8 cellular contexts compared by ENCODE assay signal in the genomic region with DNA sequence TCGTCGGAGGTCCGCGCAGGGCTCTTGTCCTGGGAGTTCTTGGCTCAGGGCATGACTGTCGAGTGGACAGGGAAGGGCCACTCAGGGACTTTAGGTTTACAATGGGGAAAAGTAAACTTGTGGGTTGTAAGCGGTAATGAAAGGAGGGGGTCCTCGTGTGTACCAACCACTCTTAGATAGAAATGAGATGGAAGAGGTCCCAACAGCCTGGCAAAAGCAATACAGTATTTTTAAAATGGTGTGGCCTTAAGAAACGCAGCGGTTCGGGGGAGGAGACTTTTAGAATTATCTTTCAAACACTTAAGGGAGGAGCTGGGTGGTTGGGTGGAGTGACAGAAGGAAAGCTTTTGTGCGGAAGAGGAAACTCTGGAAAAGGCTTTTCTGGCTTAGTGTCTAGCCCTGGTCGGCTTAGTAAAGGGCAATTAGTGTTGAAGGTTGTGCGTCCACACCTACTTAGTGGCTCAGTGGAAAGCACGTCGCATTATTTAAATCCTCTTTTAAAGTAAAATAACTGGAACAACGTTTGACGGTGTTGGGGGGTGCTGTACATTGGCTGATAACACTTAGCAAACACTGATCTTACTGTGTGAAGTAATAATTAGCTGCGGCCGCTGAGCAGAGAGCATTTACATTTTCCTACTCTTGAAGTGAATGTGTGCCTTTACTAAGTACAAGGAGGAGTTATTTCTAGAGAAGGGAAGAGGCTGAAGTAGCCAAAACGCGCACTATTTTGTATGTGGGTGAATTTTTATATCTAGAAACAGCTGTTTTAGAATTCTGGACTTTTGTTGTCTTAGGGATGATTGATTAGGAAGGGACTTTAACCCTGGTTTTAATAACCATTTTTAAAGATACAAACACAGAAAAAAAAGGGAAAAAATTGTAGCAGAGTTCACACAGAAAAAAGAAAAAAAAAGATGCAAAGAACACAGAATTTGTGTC. TPM values are rescaled to one million over a fixed set of nuclear protein-coding genes. Genes with fewer than 3 reads are reported as not detected.
DNase-seq lines count a peak whose midpoint lies in the region; ATAC-seq and TF ChIP-seq lines count a peak whose summit lies in the region.

No MANE protein-coding gene starts in this region.

- H3K9ac ChIP-seq in NT2/D1 (ENCODE audit: insufficient read length, low read depth) = peak overlapping the region; percentile 94

- H3K36me3 ChIP-seq in NT2/D1 (ENCODE audit: insufficient read depth, insufficient read length, low read length) = peaks cover 2% of the 10 kb centered on the region
- H3K36me3 ChIP-seq in vagina = no peaks in the 10 kb centered on the region

- H3K36me3 Mint-ChIP-seq in activated T-helper 1 cell treated with anti-CD3 and anti-CD28 coated beads, Interleukin-12 subunit alpha, Interleukin-12 subunit beta, Interleukin-2, Interleukin-4 antibody, amounts not matched to agents 30 ng/mL and 10 ng/mL and 1 ng/mL, durations not matched to agents 14 hours and 24 hours and 36 hours (ENCODE audit: low read depth) = peaks cover 7% of the 10 kb centered on the region
- H3K36me3 Mint-ChIP-seq in nephron progenitor cell (ENCODE audit: low read depth) = peaks cover 22% of the 10 kb centered on the region

- peaks cover 46% of the 10 kb centered on the region for H3K4me1 Mint-ChIP-seq in activated T-helper 1 cell treated with anti-CD3 and anti-CD28 coated beads, Interleukin-12 subunit alpha, Interleukin-12 subunit beta, Interleukin-2, Interleukin-4 antibody, amounts not matched to agents 30 ng/mL and 10 ng/mL and 1 ng/mL, durations not matched to agents 14 hours and 24 hours and 36 hours (ENCODE audit: low read depth)
- H3K4me1 Mint-ChIP-seq in nephron progenitor cell = peaks cover 47% of the 10 kb centered on the region

- H3K9me3 ChIP-seq in NT2/D1 (ENCODE audit: insufficient read depth, low read length) (no peaks in the 10 kb centered on the region), vagina (no peaks in the 10 kb centered on the region)

- TF ChIP-seq POLR2A in vagina (IDR thresholded peaks at IDR 0.05) = peak in 1 of 2 donors; percentile 81

- H3K4me3 ChIP-seq in NT2/D1 (ENCODE audit: insufficient read length, low read depth) (peak overlapping the region; percentile 97), fibroblast of the aortic adventitia (ENCODE audit: low read depth, low read length) (peak overlapping the region; percentile 98), vagina (peak overlapping the region; percentile 91 to 98)

- H3K27me3 Mint-ChIP-seq in activated T-helper 1 cell treated with anti-CD3 and anti-CD28 coated beads, Interleukin-12 subunit alpha, Interleukin-12 subunit beta, Interleukin-2, Interleukin-4 antibody, amounts not matched to agents 30 ng/mL and 10 ng/mL and 1 ng/mL, durations not matched to agents 14 hours and 24 hours and 36 hours (ENCODE audit: insufficient read depth) = no peaks in the 10 kb centered on the region
- peaks cover 9% of the 10 kb centered on the region for H3K27me3 Mint-ChIP-seq in nephron progenitor cell (ENCODE audit: low read depth, poor library complexity)

- peaks cover 2% of the 10 kb centered on the region for H3K4me1 ChIP-seq in NT2/D1 (ENCODE audit: insufficient read depth, insufficient read length)
- peaks cover 42% of the 10 kb centered on the region for H3K4me1 ChIP-seq in vagina

- peak; percentile 86 for DNase-seq in DMS53 (lab: John Stamatoyannopoulos, UW)
- peak; percentile 55 for DNase-seq in HS-5 (ENCODE audit: low read depth)
- no peak for DNase-seq in NT2/D1 (ENCODE audit: low read depth, low spot score)
- DNase-seq in activated T-helper 1 cell treated with anti-CD3 and anti-CD28 coated beads, Interleukin-12 subunit alpha, Interleukin-12 subunit beta, Interleukin-2, Interleukin-4 antibody, amounts not matched to agents 30 ng/mL and 10 ng/mL and 1 ng/mL, durations not matched to agents 14 hours and 24 hours and 36 hours (ENCODE audit: low spot score) = peak; percentile 59
- peak; percentile 93 for DNase-seq in fibroblast of the aortic adventitia (ENCODE audit: low read depth)
- DNase-seq in nephron progenitor cell = peak; percentile 11
- no peak for DNase-seq in vagina (ENCODE audit: extremely low spot score in 2 of 2)

- no peaks in the 10 kb centered on the region for H3K27me3 ChIP-seq in NT2/D1 (ENCODE audit: insufficient read depth, insufficient read length)
- no peaks in the 10 kb centered on the region for H3K27me3 ChIP-seq in vagina

- TF ChIP-seq CTCF in fibroblast of the aortic adventitia (IDR thresholded peaks at IDR 0.05; ENCODE audit: insufficient read depth, low read length) (no peak), nephron progenitor cell (IDR thresholded peaks at IDR 0.05) (no peak), vagina (IDR thresholded peaks at IDR 0.05) (no peak)

- peak; percentile 23 for ATAC-seq in GM21360 (IDR thresholded peaks at IDR 0.05; ENCODE audit: unreplicated experiment)

- intact Hi-C loops in activated T-helper 1 cell treated with anti-CD3 and anti-CD28 coated beads, Interleukin-12 subunit alpha, Interleukin-12 subunit beta, Interleukin-2, Interleukin-4 antibody, amounts not matched to agents 30 ng/mL and 10 ng/mL and 1 ng/mL, durations not matched to agents 14 hours and 24 hours and 36 hours (cut with micrococcal nuclease) = loop anchor here (1.0 to 2.0 kb wide), 5 partner anchors 38 to 306 kb away; no protein-coding TSS in a partner anchor
- intact Hi-C loops in vagina (cut with DNase I) = loop anchor here (5.0 kb wide), 1 partner anchor 48 kb away; no protein-coding TSS in a partner anchor

- H3K4me3 Mint-ChIP-seq in activated T-helper 1 cell treated with anti-CD3 and anti-CD28 coated beads, Interleukin-12 subunit alpha, Interleukin-12 subunit beta, Interleukin-2, Interleukin-4 antibody, amounts not matched to agents 30 ng/mL and 10 ng/mL and 1 ng/mL, durations not matched to agents 14 hours and 24 hours and 36 hours = peak overlapping the region; percentile 97
- H3K4me3 Mint-ChIP-seq in nephron progenitor cell = peak overlapping the region; percentile 96

- H3K27ac Mint-ChIP-seq in activated T-helper 1 cell treated with anti-CD3 and anti-CD28 coated beads, Interleukin-12 subunit alpha, Interleukin-12 subunit beta, Interleukin-2, Interleukin-4 antibody, amounts not matched to agents 30 ng/mL and 10 ng/mL and 1 ng/mL, durations not matched to agents 14 hours and 24 hours and 36 hours = peak overlapping the region; percentile 98
- H3K27ac Mint-ChIP-seq in nephron progenitor cell = peak overlapping the region; percentile 100

- H3K9me3 Mint-ChIP-seq in activated T-helper 1 cell treated with anti-CD3 and anti-CD28 coated beads, Interleukin-12 subunit alpha, Interleukin-12 subunit beta, Interleukin-2, Interleukin-4 antibody, amounts not matched to agents 30 ng/mL and 10 ng/mL and 1 ng/mL, durations not matched to agents 14 hours and 24 hours and 36 hours = no peaks in the 10 kb centered on the region
- no peaks in the 10 kb centered on the region for H3K9me3 Mint-ChIP-seq in nephron progenitor cell

- peak overlapping the region; percentile 100 for H3K27ac ChIP-seq in vagina

RNA-seq across cellular contexts. Expression of gene WSB1, which starts 1.0 kb away (rescaled TPM):
- total RNA-seq in activated T-helper 1 cell treated with anti-CD3 and anti-CD28 coated beads, Interleukin-12 subunit alpha, Interleukin-12 subunit beta, Interleukin-2, Interleukin-4 antibody, amounts not matched to agents 30 ng/mL and 10 ng/mL and 1 ng/mL, durations not matched to agents 14 hours and 24 hours and 36 hours = 90.3 and 102 TPM in 2 replicates
- 99.0 and 177 TPM in 2 replicates for total RNA-seq in fibroblast of the aortic adventitia (ENCODE audit: low replicate concordance)
- total RNA-seq in vagina = 158 TPM

Comparison
In these comparisons a context has a peak if more than half of its experiments do, and no peak if none do; other contexts are left out.
1. DNase-seq: peak in DMS53 (single experiment), HS-5 (single experiment), activated T-helper 1 cell treated with anti-CD3 and anti-CD28 coated beads, Interleukin-12 subunit alpha, Interleukin-12 subunit beta, Interleukin-2, Interleukin-4 antibody, amounts not matched to agents 30 ng/mL and 10 ng/mL and 1 ng/mL, durations not matched to agents 14 hours and 24 hours and 36 hours (single experiment), fibroblast of the aortic adventitia (single experiment) and nephron progenitor cell (single experiment); none in NT2/D1 (single experiment) and vagina (0 of 2).
2. Peak in every context shown above with its lines, with median percentiles within 50 percentile points of each other: H3K4me3 ChIP-seq.